ENCODE assay signal across 14 cellular contexts in genomic region chr4:7325541-7325940, GRCh38.
"Had no signal": no experiment of that assay in that cellular context is flagged by ENCODE, and none has a peak within 500 bp of the region (broad histone marks: within the 10 kb centered on the region; RNA-seq: fewer than 3 reads in every experiment).

No MANE protein-coding gene starts in this region.

- H3K4me3 ChIP-seq: cardiac muscle cell, right lobe of liver, stomach had no signal

- ATAC-seq: activated CD4-positive, alpha-beta T cell treated with anti-CD3 and anti-CD28 coated beads for 36 hours; right lobe of liver had no signal

- H3K4me1 ChIP-seq: right lobe of liver had no signal

- DNase-seq: activated CD4-positive, alpha-beta memory T cell treated with anti-CD3 and anti-CD28 coated beads, Interleukin-2, amount 10 ng/mL, durations not matched to agents 7 days and 5 days; activated CD4-positive, alpha-beta T cell treated with anti-CD3 and anti-CD28 coated beads for 36 hours; activated effector memory CD4-positive, alpha-beta T cell treated with Interleukin-2 at 50 U/mL for 16 hours; activated naive CD4-positive, alpha-beta T cell treated with anti-CD3 and anti-CD28 coated beads, Interleukin-2, amount 50 U/mL, for 16 hours; activated T-cell treated with anti-CD3 and anti-CD28 coated beads, Interleukin-2, amount 50 U/mL, for 4 hours; cortex of kidney; effector CD8-positive, alpha-beta T cell; foreskin fibroblast; mammary epithelial cell; stomach; T-helper 9 cell had no signal

- H3K27me3 Mint-ChIP-seq: activated CD4-positive, alpha-beta memory T cell treated with anti-CD3 and anti-CD28 coated beads, Interleukin-2, amount 10 ng/mL, durations not matched to agents 7 days and 5 days had no signal

- H3K9me3 Mint-ChIP-seq: activated CD4-positive, alpha-beta memory T cell treated with anti-CD3 and anti-CD28 coated beads, Interleukin-2, amount 10 ng/mL, durations not matched to agents 7 days and 5 days had no signal

- H3K9me3 ChIP-seq: right lobe of liver, stomach had no signal

- H3K27me3 ChIP-seq: cardiac muscle cell, right lobe of liver had no signal

- H3K27ac ChIP-seq: cardiac muscle cell, right lobe of liver, stomach had no signal

- H3K36me3 ChIP-seq: cardiac muscle cell, right lobe of liver, stomach had no signal

- H3K27ac Mint-ChIP-seq: activated CD4-positive, alpha-beta memory T cell treated with anti-CD3 and anti-CD28 coated beads, Interleukin-2, amount 10 ng/mL, durations not matched to agents 7 days and 5 days; activated CD4-positive, alpha-beta T cell treated with anti-CD3 and anti-CD28 coated beads for 36 hours; progenitor cell of endocrine pancreas had no signal

- H3K4me3 Mint-ChIP-seq: activated CD4-positive, alpha-beta memory T cell treated with anti-CD3 and anti-CD28 coated beads, Interleukin-2, amount 10 ng/mL, durations not matched to agents 7 days and 5 days; activated CD4-positive, alpha-beta T cell treated with anti-CD3 and anti-CD28 coated beads for 36 hours; activated T-cell treated with anti-CD3 and anti-CD28 coated beads, Interleukin-2, amount 50 U/mL, for 4 hours had no signal

- H3K4me1 Mint-ChIP-seq: activated CD4-positive, alpha-beta memory T cell treated with anti-CD3 and anti-CD28 coated beads, Interleukin-2, amount 10 ng/mL, durations not matched to agents 7 days and 5 days; activated CD4-positive, alpha-beta T cell treated with anti-CD3 and anti-CD28 coated beads for 36 hours had no signal
